Comparison of ENCODE assay signal across 1 cellular context in genomic region chrX:48531359-48531954, GRCh38.
TF ChIP-seq lines count a peak whose summit lies in the region.

No MANE protein-coding gene starts in this region.

TF ChIP-seq in GM23338, 12 proteins besides CTCF, POLR2A, EP300 and RAD21:
- TF ChIP-seq, protein P1, sequence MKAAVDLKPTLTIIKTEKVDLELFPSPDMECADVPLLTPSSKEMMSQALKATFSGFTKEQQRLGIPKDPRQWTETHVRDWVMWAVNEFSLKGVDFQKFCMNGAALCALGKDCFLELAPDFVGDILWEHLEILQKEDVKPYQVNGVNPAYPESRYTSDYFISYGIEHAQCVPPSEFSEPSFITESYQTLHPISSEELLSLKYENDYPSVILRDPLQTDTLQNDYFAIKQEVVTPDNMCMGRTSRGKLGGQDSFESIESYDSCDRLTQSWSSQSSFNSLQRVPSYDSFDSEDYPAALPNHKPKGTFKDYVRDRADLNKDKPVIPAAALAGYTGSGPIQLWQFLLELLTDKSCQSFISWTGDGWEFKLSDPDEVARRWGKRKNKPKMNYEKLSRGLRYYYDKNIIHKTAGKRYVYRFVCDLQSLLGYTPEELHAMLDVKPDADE (IDR thresholded peaks at IDR 0.05): no peak
- no peak for TF ChIP-seq POLR2AphosphoS5 (IDR thresholded peaks at IDR 0.05; ENCODE audit: low read depth)
- TF ChIP-seq EZH2phosphoT487 (IDR thresholded peaks at IDR 0.05; ENCODE audit: unreplicated experiment): no peak
- TF ChIP-seq ZNF462 (CRISPR knock-in tag; IDR thresholded peaks at IDR 0.05): no peak
- TF ChIP-seq CREB1 (CRISPR knock-in tag; IDR thresholded peaks at IDR 0.05; ENCODE audit: low read depth): no peak
- TF ChIP-seq, protein P2, sequence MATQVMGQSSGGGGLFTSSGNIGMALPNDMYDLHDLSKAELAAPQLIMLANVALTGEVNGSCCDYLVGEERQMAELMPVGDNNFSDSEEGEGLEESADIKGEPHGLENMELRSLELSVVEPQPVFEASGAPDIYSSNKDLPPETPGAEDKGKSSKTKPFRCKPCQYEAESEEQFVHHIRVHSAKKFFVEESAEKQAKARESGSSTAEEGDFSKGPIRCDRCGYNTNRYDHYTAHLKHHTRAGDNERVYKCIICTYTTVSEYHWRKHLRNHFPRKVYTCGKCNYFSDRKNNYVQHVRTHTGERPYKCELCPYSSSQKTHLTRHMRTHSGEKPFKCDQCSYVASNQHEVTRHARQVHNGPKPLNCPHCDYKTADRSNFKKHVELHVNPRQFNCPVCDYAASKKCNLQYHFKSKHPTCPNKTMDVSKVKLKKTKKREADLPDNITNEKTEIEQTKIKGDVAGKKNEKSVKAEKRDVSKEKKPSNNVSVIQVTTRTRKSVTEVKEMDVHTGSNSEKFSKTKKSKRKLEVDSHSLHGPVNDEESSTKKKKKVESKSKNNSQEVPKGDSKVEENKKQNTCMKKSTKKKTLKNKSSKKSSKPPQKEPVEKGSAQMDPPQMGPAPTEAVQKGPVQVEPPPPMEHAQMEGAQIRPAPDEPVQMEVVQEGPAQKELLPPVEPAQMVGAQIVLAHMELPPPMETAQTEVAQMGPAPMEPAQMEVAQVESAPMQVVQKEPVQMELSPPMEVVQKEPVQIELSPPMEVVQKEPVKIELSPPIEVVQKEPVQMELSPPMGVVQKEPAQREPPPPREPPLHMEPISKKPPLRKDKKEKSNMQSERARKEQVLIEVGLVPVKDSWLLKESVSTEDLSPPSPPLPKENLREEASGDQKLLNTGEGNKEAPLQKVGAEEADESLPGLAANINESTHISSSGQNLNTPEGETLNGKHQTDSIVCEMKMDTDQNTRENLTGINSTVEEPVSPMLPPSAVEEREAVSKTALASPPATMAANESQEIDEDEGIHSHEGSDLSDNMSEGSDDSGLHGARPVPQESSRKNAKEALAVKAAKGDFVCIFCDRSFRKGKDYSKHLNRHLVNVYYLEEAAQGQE (IDR thresholded peaks at IDR 0.05; ENCODE audit: unreplicated experiment): no peak
- no peak for TF ChIP-seq NANOG (IDR thresholded peaks at IDR 0.05; ENCODE audit: borderline replicate concordance)
- TF ChIP-seq ZNF114 (CRISPR knock-in tag; IDR thresholded peaks at IDR 0.05): no peak
- no peak for TF ChIP-seq STAT1 (IDR thresholded peaks at IDR 0.05; ENCODE audit: unreplicated experiment)
- no peak for TF ChIP-seq ZNF331 (CRISPR knock-in tag; IDR thresholded peaks at IDR 0.05; ENCODE audit: low read depth)
- TF ChIP-seq JUNB (IDR thresholded peaks at IDR 0.05; ENCODE audit: unreplicated experiment): no peak
